11 cellular contexts compared by ENCODE assay signal in the genomic region with DNA sequence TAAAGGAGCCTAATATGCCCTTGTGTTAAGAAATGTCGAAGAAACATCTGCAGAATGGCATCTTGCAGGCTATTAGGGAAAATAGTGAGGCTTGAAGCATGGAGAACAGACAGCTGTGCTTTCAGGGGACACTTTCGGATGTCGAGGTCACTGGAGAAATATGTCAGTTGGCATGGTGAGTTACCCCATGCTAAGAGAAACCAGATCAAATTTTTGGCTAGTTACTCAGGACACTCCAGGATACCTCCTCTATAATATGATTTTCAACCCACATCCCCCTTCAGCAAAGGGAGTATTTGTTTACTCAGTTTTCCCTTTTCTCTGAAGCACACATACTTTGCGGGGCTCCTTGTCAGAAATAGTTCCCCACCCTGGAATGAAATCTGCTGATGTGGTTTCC.
"Had no signal": no experiment of that assay in that cellular context is flagged by ENCODE, and none has a peak within 500 bp of the region (broad histone marks: within the 10 kb centered on the region; RNA-seq: fewer than 3 reads in every experiment).

No MANE protein-coding gene starts in this region.

- ATAC-seq: right cardiac atrium; stimulated activated naive CD8-positive, alpha-beta T cell treated with anti-CD3 and anti-CD28 coated beads, Interleukin-15, Interleukin-2, amounts not matched to agents 100 U/mL and 50 U/mL, for 24 hours had no signal

- DNase-seq: activated CD4-positive, alpha-beta T cell treated with anti-CD3 and anti-CD28 coated beads, Interleukin-2, amount 50 U/mL, for 4 hours; activated CD4-positive, CD25-positive, alpha-beta regulatory T cell treated with anti-CD3 and anti-CD28 coated beads, Interleukin-2, amount 50 U/mL, for 72 hours; activated effector memory CD4-positive, alpha-beta T cell treated with Interleukin-2 at 50 U/mL for 16 hours; activated T-cell treated with anti-CD3 and anti-CD28 coated beads, Interleukin-2, amount 50 U/mL, for 1 hour; amniotic stem cell; effector CD4-positive, alpha-beta T cell; hippocampal formation; kidney glomerular epithelial cell; right cardiac atrium; stimulated activated naive CD8-positive, alpha-beta T cell treated with anti-CD3 and anti-CD28 coated beads, Interleukin-15, Interleukin-2, amounts not matched to agents 100 U/mL and 50 U/mL, for 24 hours; SW 1271 had no signal
